ENCODE assay signal across 1 cellular context in the genomic region with DNA sequence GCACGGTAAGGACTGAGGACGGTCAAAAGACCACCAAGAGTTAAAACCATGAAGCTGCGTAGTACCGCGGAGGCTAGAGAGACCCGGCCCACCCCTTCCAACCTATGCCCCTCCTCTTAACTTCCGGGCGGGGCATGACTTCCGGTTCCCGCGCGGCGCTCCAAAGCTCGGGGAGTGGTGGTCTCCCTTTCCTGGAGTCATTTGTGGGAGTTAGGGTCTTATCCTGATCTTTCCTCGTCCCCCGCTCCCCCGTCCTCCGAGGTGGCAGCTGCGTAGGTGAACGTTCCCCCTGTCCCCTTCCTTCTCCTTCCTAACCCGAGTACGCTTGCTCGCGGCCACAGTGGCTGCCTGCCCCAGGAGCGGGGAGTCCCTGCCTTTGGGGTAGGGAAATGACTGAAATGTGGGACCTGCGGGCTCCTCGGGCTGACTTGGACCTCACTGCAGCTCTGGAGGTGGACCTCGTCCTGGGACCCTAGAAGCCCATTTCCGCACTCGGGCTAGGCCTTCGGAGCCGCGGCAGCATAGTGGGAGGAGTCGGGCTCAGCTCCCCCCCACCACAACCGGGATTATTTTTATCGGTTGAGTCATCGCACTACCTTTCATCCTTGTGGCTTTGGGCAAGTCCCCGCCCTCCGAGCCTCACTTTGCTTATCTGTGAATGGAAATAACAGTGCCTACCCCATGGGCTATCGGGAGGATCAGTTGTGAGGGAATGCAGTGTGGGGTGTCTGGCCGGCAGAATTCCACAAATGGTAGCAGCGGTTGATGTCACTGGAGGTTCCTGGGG.
TF ChIP-seq lines count a peak whose summit lies in the region.

No MANE protein-coding gene starts in this region.

TF ChIP-seq in K562, 482 proteins besides CTCF, POLR2A, EP300 and RAD21 (continued from another document and continues in another):
- TF ChIP-seq, protein P1, sequence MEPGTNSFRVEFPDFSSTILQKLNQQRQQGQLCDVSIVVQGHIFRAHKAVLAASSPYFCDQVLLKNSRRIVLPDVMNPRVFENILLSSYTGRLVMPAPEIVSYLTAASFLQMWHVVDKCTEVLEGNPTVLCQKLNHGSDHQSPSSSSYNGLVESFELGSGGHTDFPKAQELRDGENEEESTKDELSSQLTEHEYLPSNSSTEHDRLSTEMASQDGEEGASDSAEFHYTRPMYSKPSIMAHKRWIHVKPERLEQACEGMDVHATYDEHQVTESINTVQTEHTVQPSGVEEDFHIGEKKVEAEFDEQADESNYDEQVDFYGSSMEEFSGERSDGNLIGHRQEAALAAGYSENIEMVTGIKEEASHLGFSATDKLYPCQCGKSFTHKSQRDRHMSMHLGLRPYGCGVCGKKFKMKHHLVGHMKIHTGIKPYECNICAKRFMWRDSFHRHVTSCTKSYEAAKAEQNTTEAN (CRISPR knock-in tag; IDR thresholded peaks at IDR 0.05) = peak; percentile 85
- TF ChIP-seq MEF2D (tag; conservative IDR thresholded peaks at IDR 0.05; ENCODE audit: low read depth) (peak; percentile 49), NFRKB (IDR thresholded peaks at IDR 0.05; ENCODE audit: low read depth) (peak; percentile 97), RHOXF2B (CRISPR knock-in tag; conservative IDR thresholded peaks at IDR 0.05) (peak; percentile 84; the same call in 1 of the 2 replicates), ZBTB1 (CRISPR knock-in tag; IDR thresholded peaks at IDR 0.05; ENCODE audit: borderline replicate concordance, low read depth) (no peak), EZH2 (IDR thresholded peaks at IDR 0.05; ENCODE audit: borderline replicate concordance, low read depth, low read length) (no peak), ELF4 (CRISPR knock-in tag; IDR thresholded peaks at IDR 0.05) (peak; percentile 68), LCOR (CRISPR knock-in tag; IDR thresholded peaks at IDR 0.05) (peak; percentile 35; the same call in 1 of the 2 replicates), MTA2 (IDR thresholded peaks at IDR 0.05; ENCODE audit: low read depth) (peak; percentile 44), SP1 (CRISPR knock-in tag; IDR thresholded peaks at IDR 0.05) (peak; percentile 48; the same call in 1 of the 2 replicates), ZNF12 (CRISPR knock-in tag; IDR thresholded peaks at IDR 0.05) (peak; percentile 83), TARDBP (IDR thresholded peaks at IDR 0.05) (peak; percentile 22; the same call in 1 of the 2 replicates), KAT7 (CRISPR knock-in tag; IDR thresholded peaks at IDR 0.05; ENCODE audit: borderline replicate concordance) (peak; percentile 55; the same call in 1 of the 2 replicates), NRF1 (conservative IDR thresholded peaks at IDR 0.05 in 1 of 2, IDR thresholded peaks at IDR 0.05 in 1 of 2) (peak; percentile 45 to 66), E2F3 (CRISPR knock-in tag; IDR thresholded peaks at IDR 0.05) (peak; percentile 98), KLF16 (IDR thresholded peaks at IDR 0.05) (0 out of 2 replicates have a peak, but pooled peaks have one; percentile 37), RCOR1 (IDR thresholded peaks at IDR 0.05; ENCODE audit: borderline replicate concordance in 1 of 2, low read depth in 2 of 2, low read length in 2 of 2) (peak; percentile 85 to 97), ZNF347 (CRISPR knock-in tag; IDR thresholded peaks at IDR 0.05; ENCODE audit: low read depth) (no peak), TEAD1 (CRISPR knock-in tag; IDR thresholded peaks at IDR 0.05) (peak; percentile 78 to 86; a peak in 2 of 4 replicates), HCFC1 (IDR thresholded peaks at IDR 0.05; ENCODE audit: low read depth, low read length) (peak; percentile 53), SRF (CRISPR knock-in tag; IDR thresholded peaks at IDR 0.05) (peak in 1 of 2 experiments; percentile 11; a peak in 1 of 4 replicates), ZFX (CRISPR knock-in tag; IDR thresholded peaks at IDR 0.05) (peak; percentile 100), KHSRP (IDR thresholded peaks at IDR 0.05) (no peak), FOXJ2 (tag; IDR thresholded peaks at IDR 0.05) (peak; percentile 55; the same call in 1 of the 2 replicates), PTTG1 (tag; IDR thresholded peaks at IDR 0.05; ENCODE audit: low read depth) (no peak), TOE1 (IDR thresholded peaks at IDR 0.05; ENCODE audit: borderline replicate concordance) (no peak), TOE1 (CRISPR knock-in tag; IDR thresholded peaks at IDR 0.05; ENCODE audit: borderline replicate concordance, low read depth) (peak; percentile 93; the same call in 1 of the 2 replicates), ZNF316 (IDR thresholded peaks at IDR 0.05) (peak; percentile 27; the same call in 1 of the 2 replicates), NR2C1 (IDR thresholded peaks at IDR 0.05) (0 out of 2 replicates have a peak, but pooled peaks have one; percentile 46), NR2C1 (tag; IDR thresholded peaks at IDR 0.05) (peak; percentile 65), KDM4B (IDR thresholded peaks at IDR 0.05; ENCODE audit: borderline replicate concordance in 2 of 2, low read depth in 1 of 2) (peak in 1 of 2 experiments; percentile 92; a peak in 1 of 4 replicates), HNRNPLL (IDR thresholded peaks at IDR 0.05; ENCODE audit: low read depth, low read length, poor library complexity, severe bottlenecking) (peak; percentile 54), TAF7 (tag; IDR thresholded peaks at IDR 0.05) (peak; percentile 93), XRCC3 (IDR thresholded peaks at IDR 0.05) (no peak), SNRNP70 (optimal IDR thresholded peaks at IDR 0.05; ENCODE audit: low read depth, low read length) (no peak), SIN3B (IDR thresholded peaks at IDR 0.05; ENCODE audit: low read depth) (peak; percentile 77; the same call in 1 of the 2 replicates), CTBP1 (IDR thresholded peaks at IDR 0.05; ENCODE audit: borderline replicate concordance) (peak; percentile 92), ZNF217 (CRISPR knock-in tag; IDR thresholded peaks at IDR 0.05) (no peak), NR2C2 (CRISPR knock-in tag; IDR thresholded peaks at IDR 0.05) (peak; percentile 83), NR2C2 (tag; IDR thresholded peaks at IDR 0.05) (peak; percentile 95), ILF3 (IDR thresholded peaks at IDR 0.05; ENCODE audit: borderline replicate concordance) (no peak), NR1H2 (CRISPR knock-in tag; IDR thresholded peaks at IDR 0.05) (peak; percentile 91), TCF7 (IDR thresholded peaks at IDR 0.05; ENCODE audit: borderline replicate concordance) (peak; percentile 91; the same call in 1 of the 2 replicates), BACH1 (tag; IDR thresholded peaks at IDR 0.05) (peak; percentile 47; the same call in 1 of the 2 replicates)
- TF ChIP-seq, protein P2, sequence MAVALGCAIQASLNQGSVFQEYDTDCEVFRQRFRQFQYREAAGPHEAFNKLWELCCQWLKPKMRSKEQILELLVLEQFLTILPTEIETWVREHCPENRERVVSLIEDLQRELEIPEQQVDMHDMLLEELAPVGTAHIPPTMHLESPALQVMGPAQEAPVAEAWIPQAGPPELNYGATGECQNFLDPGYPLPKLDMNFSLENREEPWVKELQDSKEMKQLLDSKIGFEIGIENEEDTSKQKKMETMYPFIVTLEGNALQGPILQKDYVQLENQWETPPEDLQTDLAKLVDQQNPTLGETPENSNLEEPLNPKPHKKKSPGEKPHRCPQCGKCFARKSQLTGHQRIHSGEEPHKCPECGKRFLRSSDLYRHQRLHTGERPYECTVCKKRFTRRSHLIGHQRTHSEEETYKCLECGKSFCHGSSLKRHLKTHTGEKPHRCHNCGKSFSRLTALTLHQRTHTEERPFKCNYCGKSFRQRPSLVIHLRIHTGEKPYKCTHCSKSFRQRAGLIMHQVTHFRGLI (CRISPR knock-in tag; IDR thresholded peaks at IDR 0.05) = no peak
- TF ChIP-seq, protein P3, sequence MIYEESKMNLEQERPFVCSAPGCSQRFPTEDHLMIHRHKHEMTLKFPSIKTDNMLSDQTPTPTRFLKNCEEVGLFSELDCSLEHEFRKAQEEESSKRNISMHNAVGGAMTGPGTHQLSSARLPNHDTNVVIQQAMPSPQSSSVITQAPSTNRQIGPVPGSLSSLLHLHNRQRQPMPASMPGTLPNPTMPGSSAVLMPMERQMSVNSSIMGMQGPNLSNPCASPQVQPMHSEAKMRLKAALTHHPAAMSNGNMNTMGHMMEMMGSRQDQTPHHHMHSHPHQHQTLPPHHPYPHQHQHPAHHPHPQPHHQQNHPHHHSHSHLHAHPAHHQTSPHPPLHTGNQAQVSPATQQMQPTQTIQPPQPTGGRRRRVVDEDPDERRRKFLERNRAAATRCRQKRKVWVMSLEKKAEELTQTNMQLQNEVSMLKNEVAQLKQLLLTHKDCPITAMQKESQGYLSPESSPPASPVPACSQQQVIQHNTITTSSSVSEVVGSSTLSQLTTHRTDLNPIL (CRISPR knock-in tag; IDR thresholded peaks at IDR 0.05) = no peak
- TF ChIP-seq, protein P4, sequence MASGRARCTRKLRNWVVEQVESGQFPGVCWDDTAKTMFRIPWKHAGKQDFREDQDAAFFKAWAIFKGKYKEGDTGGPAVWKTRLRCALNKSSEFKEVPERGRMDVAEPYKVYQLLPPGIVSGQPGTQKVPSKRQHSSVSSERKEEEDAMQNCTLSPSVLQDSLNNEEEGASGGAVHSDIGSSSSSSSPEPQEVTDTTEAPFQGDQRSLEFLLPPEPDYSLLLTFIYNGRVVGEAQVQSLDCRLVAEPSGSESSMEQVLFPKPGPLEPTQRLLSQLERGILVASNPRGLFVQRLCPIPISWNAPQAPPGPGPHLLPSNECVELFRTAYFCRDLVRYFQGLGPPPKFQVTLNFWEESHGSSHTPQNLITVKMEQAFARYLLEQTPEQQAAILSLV (tag; IDR thresholded peaks at IDR 0.05) = no peak
- TF ChIP-seq, protein P5, sequence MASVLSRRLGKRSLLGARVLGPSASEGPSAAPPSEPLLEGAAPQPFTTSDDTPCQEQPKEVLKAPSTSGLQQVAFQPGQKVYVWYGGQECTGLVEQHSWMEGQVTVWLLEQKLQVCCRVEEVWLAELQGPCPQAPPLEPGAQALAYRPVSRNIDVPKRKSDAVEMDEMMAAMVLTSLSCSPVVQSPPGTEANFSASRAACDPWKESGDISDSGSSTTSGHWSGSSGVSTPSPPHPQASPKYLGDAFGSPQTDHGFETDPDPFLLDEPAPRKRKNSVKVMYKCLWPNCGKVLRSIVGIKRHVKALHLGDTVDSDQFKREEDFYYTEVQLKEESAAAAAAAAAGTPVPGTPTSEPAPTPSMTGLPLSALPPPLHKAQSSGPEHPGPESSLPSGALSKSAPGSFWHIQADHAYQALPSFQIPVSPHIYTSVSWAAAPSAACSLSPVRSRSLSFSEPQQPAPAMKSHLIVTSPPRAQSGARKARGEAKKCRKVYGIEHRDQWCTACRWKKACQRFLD (CRISPR knock-in tag; IDR thresholded peaks at IDR 0.05) = peak; percentile 46; the same call in 1 of the 2 replicates
- TF ChIP-seq, protein P6, sequence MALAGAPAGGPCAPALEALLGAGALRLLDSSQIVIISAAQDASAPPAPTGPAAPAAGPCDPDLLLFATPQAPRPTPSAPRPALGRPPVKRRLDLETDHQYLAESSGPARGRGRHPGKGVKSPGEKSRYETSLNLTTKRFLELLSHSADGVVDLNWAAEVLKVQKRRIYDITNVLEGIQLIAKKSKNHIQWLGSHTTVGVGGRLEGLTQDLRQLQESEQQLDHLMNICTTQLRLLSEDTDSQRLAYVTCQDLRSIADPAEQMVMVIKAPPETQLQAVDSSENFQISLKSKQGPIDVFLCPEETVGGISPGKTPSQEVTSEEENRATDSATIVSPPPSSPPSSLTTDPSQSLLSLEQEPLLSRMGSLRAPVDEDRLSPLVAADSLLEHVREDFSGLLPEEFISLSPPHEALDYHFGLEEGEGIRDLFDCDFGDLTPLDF (CRISPR knock-in tag; IDR thresholded peaks at IDR 0.05) = no peak
- TF ChIP-seq, protein P7, sequence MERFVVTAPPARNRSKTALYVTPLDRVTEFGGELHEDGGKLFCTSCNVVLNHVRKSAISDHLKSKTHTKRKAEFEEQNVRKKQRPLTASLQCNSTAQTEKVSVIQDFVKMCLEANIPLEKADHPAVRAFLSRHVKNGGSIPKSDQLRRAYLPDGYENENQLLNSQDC (CRISPR knock-in tag; IDR thresholded peaks at IDR 0.05) = 0 out of 2 replicates have a peak, but pooled peaks have one; percentile 60
